23 cellular contexts compared by ENCODE assay signal in the genomic region with DNA sequence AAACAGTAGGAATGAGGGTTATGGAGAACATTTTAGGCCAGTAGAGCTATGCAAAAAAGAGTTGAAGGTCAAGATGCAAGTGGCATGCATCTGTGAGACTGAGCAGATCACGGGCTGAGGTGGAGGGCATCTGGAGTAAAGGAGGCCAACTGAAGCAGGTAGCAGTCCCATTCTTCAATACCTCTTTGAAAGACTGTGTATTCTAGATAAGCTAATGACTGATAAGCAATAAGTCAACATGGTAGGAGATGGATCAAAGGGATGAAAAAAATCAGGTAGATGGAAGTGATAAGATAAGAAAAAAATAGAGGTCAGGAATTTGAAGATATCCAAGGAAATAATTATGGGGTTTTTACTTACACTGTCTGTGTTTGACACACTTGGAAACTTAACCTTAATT. TPM values are rescaled to one million over a fixed set of nuclear protein-coding genes. Genes with fewer than 3 reads are reported as not detected.
DNase-seq lines count a peak whose midpoint lies in the region; ATAC-seq and TF ChIP-seq lines count a peak whose summit lies in the region.
"Had no signal": no experiment of that assay in that cellular context is flagged by ENCODE, and none has a peak within 500 bp of the region (broad histone marks: within the 10 kb centered on the region; RNA-seq: fewer than 3 reads in every experiment).

No MANE protein-coding gene starts in this region.

- peaks cover 5% of the 10 kb centered on the region for H3K36me3 Mint-ChIP-seq in IgD-negative memory B cell
- H3K36me3 Mint-ChIP-seq in T-helper 17 cell (ENCODE audit: low read depth): no peaks in the 10 kb centered on the region
- H3K36me3 Mint-ChIP-seq in memory B cell: peaks cover 3% of the 10 kb centered on the region
- H3K36me3 Mint-ChIP-seq: activated naive CD8-positive, alpha-beta T cell treated with anti-CD3 and anti-CD28 coated beads for 36 hours had no signal

- H3K9me3 ChIP-seq in T-helper 17 cell (ENCODE audit: control insufficient read depth, low read length, poor library complexity, severe bottlenecking): no peaks in the 10 kb centered on the region
- no peaks in the 10 kb centered on the region for H3K9me3 ChIP-seq in thyroid gland
- H3K9me3 ChIP-seq: suprapubic skin had no signal

- peak overlapping the region in 2 of 3 donors; percentile 29 to 67 for H3K27ac ChIP-seq in thyroid gland
- H3K27ac ChIP-seq: PC-9, suprapubic skin had no signal

- H3K4me3 Mint-ChIP-seq in IgD-negative memory B cell (peak overlapping the region in 3 of 4 donors; percentile 17 to 71 (median 45)), T-helper 17 cell (no peak overlapping the region), memory B cell (no peak overlapping the region)
- H3K4me3 Mint-ChIP-seq: activated CD4-positive, alpha-beta T cell treated with anti-CD3 and anti-CD28 coated beads, Interleukin-2, amount 10 ng/mL, durations not matched to agents 7 days and 5 days; activated naive CD8-positive, alpha-beta T cell treated with anti-CD3 and anti-CD28 coated beads for 36 hours; brain; CD8-positive, alpha-beta T cell; endodermal cell had no signal

- no peak for TF ChIP-seq CTCF in thyroid gland (IDR thresholded peaks at IDR 0.05)

- no peaks in the 10 kb centered on the region for H3K36me3 ChIP-seq in thyroid gland
- H3K36me3 ChIP-seq: suprapubic skin had no signal

- no peak for DNase-seq in T-helper 17 cell
- DNase-seq in memory B cell (ENCODE audit: low spot score in 2 of 2): no peak
- no peak for DNase-seq in thyroid gland
- DNase-seq in DMS53 treated with DMSO at 0.1 percent for 48 hours (lab: John Stamatoyannopoulos, UW; ENCODE audit: unreplicated experiment): no peak
- DNase-seq in RKO (ENCODE audit: low spot score): no peak
- DNase-seq: activated CD4-positive, alpha-beta T cell treated with anti-CD3 and anti-CD28 coated beads, Interleukin-2, amount 10 ng/mL, durations not matched to agents 7 days and 5 days; activated naive CD8-positive, alpha-beta T cell treated with anti-CD3 and anti-CD28 coated beads for 36 hours; CD8-positive, alpha-beta T cell; DMS153; endodermal cell; HCEC 1CT; KG1; mesenchymal stem cell; NCI-H1092; NCI-H2081; NCI-H345; PC-9; T-helper 1 cell had no signal

- 77 to 84% methylated on average over 1 of the region's 1 CpG for WGBS in thyroid gland, 2 donors

- TF ChIP-seq POLR2A in thyroid gland (IDR thresholded peaks at IDR 0.05): no peak

- intact Hi-C loops in thyroid gland (cut with DNase I): no loop called here

- no peaks in the 10 kb centered on the region for H3K27me3 Mint-ChIP-seq in IgD-negative memory B cell
- no peaks in the 10 kb centered on the region for H3K27me3 Mint-ChIP-seq in T-helper 17 cell
- no peaks in the 10 kb centered on the region for H3K27me3 Mint-ChIP-seq in memory B cell
- H3K27me3 Mint-ChIP-seq: activated naive CD8-positive, alpha-beta T cell treated with anti-CD3 and anti-CD28 coated beads for 36 hours; brain had no signal

- H3K9me3 Mint-ChIP-seq in IgD-negative memory B cell (no peaks in the 10 kb centered on the region), memory B cell (peaks cover 1% of the 10 kb centered on the region)
- H3K9me3 Mint-ChIP-seq: activated naive CD8-positive, alpha-beta T cell treated with anti-CD3 and anti-CD28 coated beads for 36 hours; brain; CD8-positive, alpha-beta T cell; endodermal cell had no signal

- H3K4me3 ChIP-seq in thyroid gland (replicated peaks in 1 of 3): no peak overlapping the region
- H3K4me3 ChIP-seq: PC-9, suprapubic skin had no signal

- peaks cover 11 to 13% of the 10 kb centered on the region in 2 donors for H3K4me1 ChIP-seq in thyroid gland
- H3K4me1 ChIP-seq: suprapubic skin had no signal

- H3K4me1 Mint-ChIP-seq in IgD-negative memory B cell (peaks cover 33 to 38% (median 37%) of the 10 kb centered on the region in 3 donors), T-helper 17 cell (peaks cover 20% of the 10 kb centered on the region), memory B cell (peaks cover 25% of the 10 kb centered on the region)
- H3K4me1 Mint-ChIP-seq: brain had no signal

- ATAC-seq in T-helper 17 cell: no peak
- ATAC-seq in memory B cell (ENCODE audit: low read depth): no peak
- ATAC-seq in GM18873 (IDR thresholded peaks at IDR 0.05; ENCODE audit: low FRiP score, unreplicated experiment): no peak
- ATAC-seq: CD8-positive, alpha-beta T cell had no signal

- H3K27ac Mint-ChIP-seq in IgD-negative memory B cell (peak overlapping the region; percentile 1 to 83 (median 60)), T-helper 17 cell (peak overlapping the region; percentile 85), memory B cell (peak overlapping the region; percentile 12)
- H3K27ac Mint-ChIP-seq: activated CD4-positive, alpha-beta T cell treated with anti-CD3 and anti-CD28 coated beads, Interleukin-2, amount 10 ng/mL, durations not matched to agents 7 days and 5 days; activated naive CD8-positive, alpha-beta T cell treated with anti-CD3 and anti-CD28 coated beads for 36 hours; brain; CD8-positive, alpha-beta T cell; endodermal cell; progenitor cell of endocrine pancreas had no signal

- H3K27me3 ChIP-seq in thyroid gland: no peaks in the 10 kb centered on the region
- H3K27me3 ChIP-seq: suprapubic skin had no signal

RNA-seq across cellular contexts. Expression of gene ARMC2, which starts 55.6 kb away (rescaled TPM):
- 3.2 TPM for polyA plus RNA-seq in IgD-negative memory B cell
- total RNA-seq in T-helper 17 cell (1 to 10 TPM; 6.9 to 8.7 TPM), thyroid gland (1 to 10 TPM; 5.2 to 9.3 (median 6.9) TPM)

Comparison
In these comparisons a context has a peak if more than half of its experiments do, and no peak if none do; other contexts are left out.
1. H3K27ac Mint-ChIP-seq: peak in every context shown above with its lines; median percentile 85 in T-helper 17 cell; 60 in IgD-negative memory B cell; 12 in memory B cell.
2. H3K4me3 Mint-ChIP-seq: peak in IgD-negative memory B cell (3 of 4); none in T-helper 17 cell (single experiment) and memory B cell (single experiment).